Comparison of ENCODE assay signal across 8 cellular contexts in the genomic region with DNA sequence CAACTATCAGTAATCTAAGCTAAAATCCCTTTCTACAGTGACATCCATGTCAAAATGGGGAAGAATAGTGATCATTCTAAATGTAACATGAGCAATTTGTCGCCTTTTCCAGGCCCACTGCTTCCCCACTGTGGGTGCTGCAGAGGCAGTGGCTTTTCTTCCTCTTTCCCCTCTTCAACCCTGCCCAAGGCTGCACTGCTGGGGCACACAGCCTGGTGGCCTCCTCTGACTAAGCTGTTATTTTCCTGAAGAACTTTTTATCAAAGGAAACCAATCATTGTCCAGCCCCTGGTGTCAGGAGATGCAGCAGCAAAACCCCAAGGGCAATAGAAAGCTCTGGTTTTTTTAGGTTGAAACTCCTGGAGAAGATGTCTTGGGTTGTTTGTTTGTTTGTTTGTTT.
DNase-seq lines count a peak whose midpoint lies in the region; ATAC-seq and TF ChIP-seq lines count a peak whose summit lies in the region.

No MANE protein-coding gene starts in this region.

- no peak for TF ChIP-seq CTCF in Calu3 (IDR thresholded peaks at IDR 0.05; ENCODE audit: unreplicated experiment)

- no peak overlapping the region for H3K4me3 Mint-ChIP-seq in activated naive CD8-positive, alpha-beta T cell
- H3K4me3 Mint-ChIP-seq in naive B cell (peak overlapping the region in 1 of 8 donors; percentile 4), Calu3 (ENCODE audit: low read depth, unreplicated experiment) (no peak overlapping the region)

- peak overlapping the region; percentile 78 for H3K27ac Mint-ChIP-seq in activated naive CD8-positive, alpha-beta T cell
- H3K27ac Mint-ChIP-seq in naive B cell (peak overlapping the region in 3 of 6 donors; percentile 5 to 60 (median 49)), Calu3 (ENCODE audit: unreplicated experiment) (no peak overlapping the region)

- ATAC-seq in HG03108 (IDR thresholded peaks at IDR 0.05; ENCODE audit: unreplicated experiment), result peak; percentile 41
- peak; percentile 56 to 65 for ATAC-seq in naive B cell (ENCODE audit: low read depth in 2 of 2)

- H3K27me3 Mint-ChIP-seq in activated naive CD8-positive, alpha-beta T cell, result no peaks in the 10 kb centered on the region
- H3K27me3 Mint-ChIP-seq in naive B cell, result no peaks in the 10 kb centered on the region
- H3K27me3 Mint-ChIP-seq in Calu3 (ENCODE audit: unreplicated experiment), result no peaks in the 10 kb centered on the region

- peaks cover 37% of the 10 kb centered on the region for H3K4me1 Mint-ChIP-seq in activated naive CD8-positive, alpha-beta T cell (ENCODE audit: low read depth)
- H3K4me1 Mint-ChIP-seq in naive B cell (peaks cover 7 to 11% (median 8%) of the 10 kb centered on the region in 3 donors), Calu3 (ENCODE audit: low read depth, unreplicated experiment) (no peaks in the 10 kb centered on the region)

- DNase-seq in GM03348 (ENCODE audit: low spot score) (peak; percentile 16), naive B cell (no peak), NCI-H82 (lab: John Stamatoyannopoulos, UW) (no peak), DMS53 (lab: John Stamatoyannopoulos, UW) (no peak), ureter (ENCODE audit: low spot score) (no peak), Calu3 (no peak)

- no TSS peak for BruUV-seq in Calu3 (replicated peaks; lab: Mats Ljungman, UMichigan)

- H3K9me3 Mint-ChIP-seq in activated naive CD8-positive, alpha-beta T cell (ENCODE audit: low read depth), result no peaks in the 10 kb centered on the region
- H3K9me3 Mint-ChIP-seq in naive B cell, result no peaks in the 10 kb centered on the region
- no peaks in the 10 kb centered on the region for H3K9me3 Mint-ChIP-seq in Calu3 (ENCODE audit: low read depth, unreplicated experiment)

- CTCF ChIA-PET in Calu3 (lab: Charles Lee), result no interaction called here

- intact Hi-C loops in Calu3 (cut with micrococcal nuclease; ENCODE audit: unreplicated experiment), result no loop called here

- H3K36me3 Mint-ChIP-seq in activated naive CD8-positive, alpha-beta T cell, result no peaks in the 10 kb centered on the region
- H3K36me3 Mint-ChIP-seq in naive B cell (no peaks in the 10 kb centered on the region), Calu3 (ENCODE audit: insufficient read depth, unreplicated experiment) (no peaks in the 10 kb centered on the region)
